In genomic region chr12:117293510-117293909, GRCh38 we compare ENCODE assay signal across 8 cellular contexts.
"Had no signal": no experiment of that assay in that cellular context is flagged by ENCODE, and none has a peak within 500 bp of the region (broad histone marks: within the 10 kb centered on the region; RNA-seq: fewer than 3 reads in every experiment).

No MANE protein-coding gene starts in this region.

- H3K9ac ChIP-seq: KMS-11 had no signal

- H3K4me1 Mint-ChIP-seq: IgD-negative memory B cell had no signal

- ATAC-seq: HepG2 had no signal

- H3K4me3 ChIP-seq: K562 had no signal

- H3K36me3 Mint-ChIP-seq: IgD-negative memory B cell had no signal

- DNase-seq: IMR-90, KBM-7, KG1 had no signal

- H3K27ac Mint-ChIP-seq: IgD-negative memory B cell had no signal

- H3K4me2 ChIP-seq: KMS-11 had no signal

- H3K4me3 Mint-ChIP-seq: IgD-negative memory B cell had no signal

- H3K27ac ChIP-seq: HL-60, KMS-11 had no signal
